Comparison of ENCODE assay signal across 23 cellular contexts in genomic region chr3:12252859-12253258, GRCh38. TPM values are rescaled to one million over a fixed set of nuclear protein-coding genes. Genes with fewer than 3 reads are reported as not detected.
DNase-seq lines count a peak whose midpoint lies in the region; ATAC-seq and TF ChIP-seq lines count a peak whose summit lies in the region.
"Had no signal": no experiment of that assay in that cellular context is flagged by ENCODE, and none has a peak within 500 bp of the region (broad histone marks: within the 10 kb centered on the region; RNA-seq: fewer than 3 reads in every experiment).

No MANE protein-coding gene starts in this region.

- peaks cover 15% of the 10 kb centered on the region for H3K9me3 Mint-ChIP-seq in T-helper 2 cell treated with Interferon-gamma antibody and Interleukin-4, amounts not matched to agents 5 μg/mL and 100 μg/mL, for 36 hours

- H3K4me2 ChIP-seq in IMR-90 (ENCODE audit: low read depth, low read length): no peak overlapping the region
- no peak overlapping the region for H3K4me2 ChIP-seq in hepatocyte

- TF ChIP-seq CTCF in IMR-90 (conservative IDR thresholded peaks at IDR 0.05; ENCODE audit: low read depth, low read length): no peak
- TF ChIP-seq CTCF in epithelial cell of esophagus (IDR thresholded peaks at IDR 0.05; ENCODE audit: insufficient read depth, low read depth, low read length, missing control alignments): no peak
- no peak for TF ChIP-seq CTCF in hepatocyte (IDR thresholded peaks at IDR 0.05; ENCODE audit: poor library complexity)

- no peak overlapping the region for H3K18ac ChIP-seq in IMR-90 (ENCODE audit: low read depth, low read length)

- H3K9me3 ChIP-seq in IMR-90 (ENCODE audit: control insufficient read depth, insufficient read depth, low read length): no peaks in the 10 kb centered on the region
- H3K9me3 ChIP-seq in hepatocyte (ENCODE audit: low read depth): peaks cover 7% of the 10 kb centered on the region

- dilution Hi-C loops in IMR-90 (cut with HindIII; ENCODE audit: low sequenced_read_pairs, unreplicated experiment): no loop called here

- H2BK20ac ChIP-seq in IMR-90 (ENCODE audit: low read depth, low read length): no peak overlapping the region

- H3K36me3 Mint-ChIP-seq in T-helper 2 cell treated with Interferon-gamma antibody and Interleukin-4, amounts not matched to agents 5 μg/mL and 100 μg/mL, for 36 hours (ENCODE audit: low read depth): no peaks in the 10 kb centered on the region
- H3K36me3 Mint-ChIP-seq: CD8-positive, alpha-beta T cell had no signal

- H3K27ac Mint-ChIP-seq in T-helper 2 cell treated with Interferon-gamma antibody and Interleukin-4, amounts not matched to agents 5 μg/mL and 100 μg/mL, for 36 hours: no peak overlapping the region
- H3K27ac Mint-ChIP-seq: B cell; CD4-positive, alpha-beta T cell; CD8-positive, alpha-beta T cell had no signal

- no peak overlapping the region for H2BK120ac ChIP-seq in IMR-90 (ENCODE audit: low read depth, low read length)

- no peak overlapping the region for H4K91ac ChIP-seq in IMR-90 (ENCODE audit: insufficient read depth, low read depth, low read length)

- H3K56ac ChIP-seq in IMR-90 (ENCODE audit: extremely low read depth, insufficient read depth, low read length): no peak overlapping the region

- no peak overlapping the region for H2AK9ac ChIP-seq in IMR-90 (replicated peaks; ENCODE audit: low read depth, low read length, poor library complexity)

- H3K4me1 Mint-ChIP-seq in T-helper 2 cell treated with Interferon-gamma antibody and Interleukin-4, amounts not matched to agents 5 μg/mL and 100 μg/mL, for 36 hours (ENCODE audit: low read depth): no peaks in the 10 kb centered on the region
- H3K4me1 Mint-ChIP-seq: B cell had no signal

- H3K9me2 ChIP-seq in hepatocyte (replicated peaks; ENCODE audit: insufficient read depth): no peaks in the 10 kb centered on the region

- TF ChIP-seq RAD21 in IMR-90 (IDR thresholded peaks at IDR 0.05; ENCODE audit: low read length): no peak

- H4K5ac ChIP-seq in IMR-90 (ENCODE audit: low read depth, low read length): no peak overlapping the region

- no peak overlapping the region for H3K4ac ChIP-seq in IMR-90 (ENCODE audit: low read depth, low read length)

- H3K4me3 Mint-ChIP-seq in T-helper 2 cell treated with Interferon-gamma antibody and Interleukin-4, amounts not matched to agents 5 μg/mL and 100 μg/mL, for 36 hours: no peak overlapping the region
- H3K4me3 Mint-ChIP-seq: B cell; CD4-positive, alpha-beta T cell; CD8-positive, alpha-beta T cell had no signal

- H3K4me3 ChIP-seq in IMR-90 (ENCODE audit: insufficient read depth, low read depth, low read length): no peak overlapping the region
- H3K4me3 ChIP-seq in epithelial cell of esophagus (ENCODE audit: low read length): no peak overlapping the region
- no peak overlapping the region for H3K4me3 ChIP-seq in hepatocyte
- H3K4me3 ChIP-seq: BLaER1 treated with 17β-estradiol and CSF1 and Interleukin-3, amounts not matched to agents 10 nM and 100 nM; GM12878 had no signal

- no peak overlapping the region for H2AK5ac ChIP-seq in IMR-90 (ENCODE audit: low read depth, low read length)

- in situ Hi-C loops in IMR-90 (cut with MboI; ENCODE audit: low sequenced_read_pairs): no loop called here

- H2BK5ac ChIP-seq in IMR-90 (ENCODE audit: low read depth, low read length, poor library complexity, severe bottlenecking): no peak overlapping the region

- H3K27ac ChIP-seq in IMR-90 (ENCODE audit: insufficient read depth, low read length) (no peak overlapping the region), hepatocyte (peak overlapping the region; percentile 30)
- H3K27ac ChIP-seq: C4-2B had no signal

- intact Hi-C loops in IMR-90 (cut with micrococcal nuclease): no loop called here

- H4K20me1 ChIP-seq in IMR-90 (ENCODE audit: insufficient read depth, low read length) (no peaks in the 10 kb centered on the region), hepatocyte (ENCODE audit: insufficient read depth, poor library complexity, severe bottlenecking) (no peaks in the 10 kb centered on the region)
- H4K20me1 ChIP-seq: BLaER1 treated with 17β-estradiol and CSF1 and Interleukin-3, amounts not matched to agents 10 nM and 100 nM had no signal

- H2AFZ ChIP-seq in IMR-90 (replicated peaks; ENCODE audit: low read length, poor library complexity) (peak overlapping the region; percentile 13), hepatocyte (no peak overlapping the region)

- WGBS in IMR-90 (ENCODE audit: extremely low coverage in 2 of 2, insufficient read length in 1 of 2), 2 experiments: no CpG with 5 or more reads among the region's 5 CpGs
- 76% methylated on average over 5 of the region's 5 CpGs for WGBS in hepatocyte (ENCODE audit: low lambda C conversion rate, missing lambda C conversion rate)

- no peak overlapping the region for H2BK15ac ChIP-seq in IMR-90 (ENCODE audit: low read depth, low read length)

- no peak overlapping the region for H3K9ac ChIP-seq in IMR-90 (ENCODE audit: low read depth, low read length)

- no peaks in the 10 kb centered on the region for H3K79me2 ChIP-seq in hepatocyte

- no peak overlapping the region for H4K8ac ChIP-seq in IMR-90 (ENCODE audit: low read depth in 2 of 2, low read length in 2 of 2)

- peaks cover 13% of the 10 kb centered on the region for H3K27me3 Mint-ChIP-seq in T-helper 2 cell treated with Interferon-gamma antibody and Interleukin-4, amounts not matched to agents 5 μg/mL and 100 μg/mL, for 36 hours (ENCODE audit: low read depth)

- H3K9me1 ChIP-seq in IMR-90 (ENCODE audit: insufficient read depth, low read length): no peaks in the 10 kb centered on the region

- no peak overlapping the region for H3K14ac ChIP-seq in IMR-90 (replicated peaks; ENCODE audit: low read depth, low read length)

- no peak for TF ChIP-seq POLR2A in IMR-90 (IDR thresholded peaks at IDR 0.05; ENCODE audit: low read depth, low read length)

- no peak for DNase-seq in IMR-90
- DNase-seq in epithelial cell of esophagus (ENCODE audit: low read depth): peak; percentile 48
- peak; percentile 8 for DNase-seq in hepatocyte (ENCODE audit: low spot score)
- no peak for DNase-seq in NCI-H345 treated with DMSO at 0.1 percent for 48 hours (lab: John Stamatoyannopoulos, UW; ENCODE audit: unreplicated experiment)
- no peak for DNase-seq in NCI-H1092 treated with DMSO at 0.1 percent for 48 hours (lab: John Stamatoyannopoulos, UW)
- no peak for DNase-seq in stimulated activated CD4-positive, alpha-beta T cell treated with anti-CD3 and anti-CD28 coated beads, Interleukin-4, amount 100 ng/mL, for 4 hours
- no peak for DNase-seq in T-helper 2 cell treated with Interferon-gamma antibody and Interleukin-4, amounts not matched to agents 5 μg/mL and 100 μg/mL, for 36 hours (ENCODE audit: low spot score)
- DNase-seq: 8988T; AML-193; CD4-positive, alpha-beta T cell; CD8-positive, alpha-beta T cell; DMS 273 treated with DMSO at 0.1 percent for 48 hours; DMS153; DMS53; DMS79; DND-41; EL; GDM1 had no signal

- ATAC-seq in IMR-90 (ENCODE audit: low read depth): no peak
- ATAC-seq: CD8-positive, alpha-beta T cell had no signal

- H3K23ac ChIP-seq in IMR-90 (ENCODE audit: low read depth, low read length): peak overlapping the region; percentile 60; the same call in 1 of the 2 replicates

- H3K36me3 ChIP-seq in IMR-90 (ENCODE audit: control insufficient read depth, insufficient read depth, low read length) (no peaks in the 10 kb centered on the region), hepatocyte (replicated peaks; ENCODE audit: insufficient read depth, low read depth) (no peaks in the 10 kb centered on the region)

- BruUV-seq in IMR-90 (replicated peaks; lab: Mats Ljungman, UMichigan): no TSS peak

- CTCF ChIA-PET in IMR-90 (lab: Yijun Ruan, JAX): interaction anchor here (0.7 kb wide), 1 partner anchor 75 kb away, joined by 3 read pairs; no protein-coding TSS in a partner anchor

- H3K79me1 ChIP-seq in IMR-90 (ENCODE audit: low read depth in 1 of 2, low read length in 2 of 2): no peaks in the 10 kb centered on the region

- POLR2A ChIA-PET in IMR-90 (lab: Charles Lee; ENCODE audit: unreplicated experiment): no interaction called here

- H3K27me3 ChIP-seq in IMR-90 (ENCODE audit: control insufficient read depth, insufficient read depth, low read length): peaks cover 1% of the 10 kb centered on the region; the same call in 1 of the 2 replicates
- H3K27me3 ChIP-seq in hepatocyte: no peaks in the 10 kb centered on the region
- H3K27me3 ChIP-seq: BLaER1 treated with 17β-estradiol and CSF1 and Interleukin-3, amounts not matched to agents 10 nM and 100 nM had no signal

- no peaks in the 10 kb centered on the region; the same call in 1 of the 2 replicates for H3K4me1 ChIP-seq in IMR-90 (ENCODE audit: control insufficient read depth, insufficient read depth, low read length)
- H3K4me1 ChIP-seq in hepatocyte (ENCODE audit: insufficient read depth): peaks cover 6% of the 10 kb centered on the region

TF ChIP-seq in IMR-90, 13 proteins besides CTCF, POLR2A, EP300 and RAD21:
- TF ChIP-seq MXI1 (IDR thresholded peaks at IDR 0.05; ENCODE audit: borderline replicate concordance, low read depth, low read length): no peak

RNA-seq across cellular contexts. Expression of gene PPARG, which starts 36.0 kb away (rescaled TPM):
- total RNA-seq in IMR-90 (2012; rRNA removed): 21.9 and 23.8 TPM in 2 replicates
- 11.2 and 11.5 TPM in 2 replicates for polyA plus RNA-seq in IMR-90 (2012; rRNA removed)
- 5.5 and 9.1 TPM in 2 replicates for polyA plus RNA-seq in IMR-90 (2012; cell fraction: cytosol; rRNA removed)
- 2.9 and 14.1 TPM in 2 replicates for polyA plus RNA-seq in IMR-90 (2012; cell fraction: nucleus; rRNA removed; ENCODE audit: low replicate concordance)
- 37.9 and 39.6 TPM in 2 replicates for total RNA-seq in hepatocyte
- 25.1 and 25.3 TPM in 2 replicates for polyA plus RNA-seq in hepatocyte
- total RNA-seq: CD8-positive, alpha-beta T cell; G401 had no signal

Comparison
In these comparisons a context has a peak if more than half of its experiments do, and no peak if none do; other contexts are left out.
1. DNase-seq: peak in epithelial cell of esophagus (single experiment) and hepatocyte (single experiment); none in IMR-90 (single experiment), NCI-H345 treated with DMSO at 0.1 percent for 48 hours (single experiment), NCI-H1092 treated with DMSO at 0.1 percent for 48 hours (single experiment), stimulated activated CD4-positive, alpha-beta T cell treated with anti-CD3 and anti-CD28 coated beads, Interleukin-4, amount 100 ng/mL, for 4 hours (0 of 2) and T-helper 2 cell treated with Interferon-gamma antibody and Interleukin-4, amounts not matched to agents 5 μg/mL and 100 μg/mL, for 36 hours (single experiment).